2 cellular contexts compared by ENCODE assay signal in the genomic region with DNA sequence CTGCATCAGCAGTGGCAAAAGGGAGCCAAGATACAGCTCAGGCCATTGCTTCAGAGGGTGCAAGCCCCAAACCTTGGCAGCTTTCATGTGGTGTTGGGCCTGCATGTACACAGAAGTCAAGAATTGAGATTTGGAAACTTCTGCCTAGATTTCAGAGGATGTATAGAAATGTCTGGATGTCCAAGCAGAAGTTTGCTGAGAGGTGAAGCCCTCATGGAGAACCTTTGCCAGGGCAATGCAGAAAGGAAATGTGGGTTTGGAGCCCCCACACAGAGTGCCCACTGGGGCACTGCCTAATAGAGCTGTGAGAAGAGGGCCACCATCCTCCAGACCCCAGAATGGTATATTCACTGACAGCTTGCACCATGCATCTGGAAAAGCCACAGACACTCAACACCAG. TPM values are rescaled to one million over a fixed set of nuclear protein-coding genes. Genes with fewer than 3 reads are reported as not detected.
"Had no signal": no experiment of that assay in that cellular context is flagged by ENCODE, and none has a peak within 500 bp of the region (broad histone marks: within the 10 kb centered on the region; RNA-seq: fewer than 3 reads in every experiment).

No MANE protein-coding gene starts in this region.

RNA-seq across cellular contexts. Expression of a gene that starts 51.3 kb away (rescaled TPM):
- total RNA-seq: naive thymus-derived CD8-positive, alpha-beta T cell had no signal
- polyA plus RNA-seq: immature natural killer cell had no signal
